ENCODE assay signal across 21 cellular contexts in the genomic region with DNA sequence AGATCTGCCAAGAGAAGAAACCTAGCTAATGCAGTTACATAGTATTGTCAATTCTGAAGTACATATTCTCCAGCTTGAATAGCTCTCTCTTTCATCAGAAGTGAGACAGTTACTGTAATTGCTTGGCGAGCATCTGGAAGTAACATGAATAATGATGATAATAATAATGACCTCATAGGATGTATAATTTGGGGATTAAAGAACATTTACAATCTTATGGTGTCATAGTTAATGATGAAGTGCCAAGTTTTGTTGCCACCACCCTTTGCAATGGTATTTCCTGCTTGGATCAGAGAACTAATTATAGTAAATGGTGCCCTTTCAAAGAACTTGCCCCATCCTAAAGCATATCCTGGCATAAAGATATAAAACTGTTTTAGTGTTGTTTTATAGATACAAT.
"Had no signal": no experiment of that assay in that cellular context is flagged by ENCODE, and none has a peak within 500 bp of the region (broad histone marks: within the 10 kb centered on the region; RNA-seq: fewer than 3 reads in every experiment).

No MANE protein-coding gene starts in this region.

- H3K9me3 ChIP-seq: esophagus muscularis mucosa, gastrocnemius medialis, heart left ventricle, lower lobe of right lung, right atrium auricular region, tibial nerve, uterus had no signal

- DNase-seq: activated CD4-positive, alpha-beta T cell treated with anti-CD3 and anti-CD28 coated beads for 48 hours; activated CD8-positive, alpha-beta memory T cell treated with anti-CD3 and anti-CD28 coated beads, Interleukin-2, amount 50 U/mL, for 48 hours; activated CD8-positive, alpha-beta T cell treated with anti-CD3 and anti-CD28 coated beads, Interleukin-2, amount 10 ng/mL, durations not matched to agents 7 days and 5 days; activated gamma-delta T cell treated with Interleukin-2 at 50 U/mL for 16 hours; activated naive CD8-positive, alpha-beta T cell treated with anti-CD3 and anti-CD28 coated beads for 36 hours; activated T-cell treated with anti-CD3 and anti-CD28 coated beads, Interleukin-2, amount 50 U/mL, for 72 hours; aorta; gastrocnemius medialis; heart left ventricle; lower lobe of right lung; small intestine; stimulated activated CD4-positive, alpha-beta T cell treated with anti-CD3 and anti-CD28 coated beads, Interleukin-4, amount 100 ng/mL, for 4 hours; stimulated activated CD8-positive, alpha-beta memory T cell treated with anti-CD3 and anti-CD28 coated beads, Interleukin-4, amount 100 ng/mL, for 48 hours; stimulated activated naive CD4-positive, alpha-beta T cell treated with Interleukin-2 at 50 U/mL for 16 hours; substantia nigra; T-helper 17 cell; uterus had no signal

- FAIRE-seq: small intestine had no signal

- H3K4me3 ChIP-seq: esophagus muscularis mucosa, gastrocnemius medialis, heart left ventricle, lower lobe of right lung, right atrium auricular region, tibial nerve, uterus had no signal

- ATAC-seq: activated CD8-positive, alpha-beta T cell treated with anti-CD3 and anti-CD28 coated beads, Interleukin-2, amount 10 ng/mL, durations not matched to agents 7 days and 5 days; activated T-cell treated with anti-CD3 and anti-CD28 coated beads, Interleukin-2, amount 50 U/mL, for 72 hours; gastrocnemius medialis; heart left ventricle; lower lobe of right lung; T-helper 17 cell; WTC11 had no signal

- H3K4me1 ChIP-seq: lower lobe of right lung had no signal

- H3K27me3 ChIP-seq: esophagus muscularis mucosa, gastrocnemius medialis, heart left ventricle, right atrium auricular region, tibial nerve, uterus had no signal

- H3K27ac ChIP-seq: esophagus muscularis mucosa, gastrocnemius medialis, heart left ventricle, lower lobe of right lung, right atrium auricular region, tibial nerve had no signal

- H3K36me3 ChIP-seq: esophagus muscularis mucosa, gastrocnemius medialis, heart left ventricle, lower lobe of right lung, right atrium auricular region, tibial nerve, uterus had no signal
